Comparison of ENCODE assay signal across 12 cellular contexts in genomic region chr5:178870411-178870810, GRCh38. TPM values are rescaled to one million over a fixed set of nuclear protein-coding genes. Genes with fewer than 3 reads are reported as not detected.
"Had no signal": no experiment of that assay in that cellular context is flagged by ENCODE, and none has a peak within 500 bp of the region (broad histone marks: within the 10 kb centered on the region; RNA-seq: fewer than 3 reads in every experiment).

No MANE protein-coding gene starts in this region.

- H2AFZ ChIP-seq: GM23248 had no signal

- DNase-seq: GM23248, GOT3, H7, HFFc6, KBM-7 had no signal

- H3K9ac ChIP-seq: GM23248 had no signal

- H3K27me3 Mint-ChIP-seq: IgD-negative memory B cell had no signal

- H3K27ac ChIP-seq: GM23248, HL-60 had no signal

- H3K4me1 ChIP-seq: HAP-1 had no signal

- H3K4me3 ChIP-seq: GM23248, HAP-1 had no signal

- H3K4me3 Mint-ChIP-seq: HFFc6 had no signal

- H3K27ac Mint-ChIP-seq: HFFc6, IgD-negative memory B cell had no signal

- ATAC-seq: HCT116, HepG2 had no signal

RNA-seq across cellular contexts. Expression of gene ZFP2, which starts 25.3 kb away (rescaled TPM):
- total RNA-seq: H4, HT1080 had no signal
